ENCODE assay signal across 16 cellular contexts in genomic region chr14:74570696-74571095, GRCh38. TPM values are rescaled to one million over a fixed set of nuclear protein-coding genes. Genes with fewer than 3 reads are reported as not detected.
DNase-seq lines count a peak whose midpoint lies in the region; ATAC-seq, FAIRE-seq and TF ChIP-seq lines count a peak whose summit lies in the region.
"Had no signal": no experiment of that assay in that cellular context is flagged by ENCODE, and none has a peak within 500 bp of the region (broad histone marks: within the 10 kb centered on the region; RNA-seq: fewer than 3 reads in every experiment).

No MANE protein-coding gene starts in this region.

- no peaks in the 10 kb centered on the region for H3K9me1 ChIP-seq in endothelial cell of umbilical vein (replicated peaks; ENCODE audit: control insufficient read depth, extremely low read depth, insufficient read depth, low read length)

- peak overlapping the region; percentile 47 for H4K91ac ChIP-seq in trophoblast cell (ENCODE audit: low read depth, low read length)

- TF ChIP-seq CTCF in endothelial cell of umbilical vein (IDR thresholded peaks at IDR 0.05; ENCODE audit: extremely low read depth in 1 of 2, insufficient read depth in 1 of 2, low read depth in 1 of 2, low read length in 2 of 2): no peak
- TF ChIP-seq CTCF in type B pancreatic cell (conservative IDR thresholded peaks at IDR 0.05): no peak

- H3K79me1 ChIP-seq in trophoblast cell (ENCODE audit: low read length) (peaks cover 42% of the 10 kb centered on the region), mesendoderm (ENCODE audit: low read length) (no peaks in the 10 kb centered on the region)

- H3K4ac ChIP-seq in trophoblast cell (ENCODE audit: low read depth, low read length) (no peak overlapping the region), mesendoderm (ENCODE audit: low read depth, low read length) (no peak overlapping the region)

- H3K23ac ChIP-seq in trophoblast cell (ENCODE audit: low read length): no peak overlapping the region
- no peak overlapping the region for H3K23ac ChIP-seq in mesendoderm (ENCODE audit: low read length)

- H3K9me3 Mint-ChIP-seq in type B pancreatic cell: no peaks in the 10 kb centered on the region
- H3K9me3 Mint-ChIP-seq: activated naive CD8-positive, alpha-beta T cell treated with anti-CD3 and anti-CD28 coated beads, Interleukin-2, amount 10 ng/mL, durations not matched to agents 7 days and 5 days; CD14-positive monocyte; nephron progenitor cell had no signal

- H2BK15ac ChIP-seq in mesendoderm (replicated peaks; ENCODE audit: low read depth): no peak overlapping the region

- H3K9me3 ChIP-seq in endothelial cell of umbilical vein (replicated peaks; ENCODE audit: control insufficient read depth, insufficient read depth, low read length) (no peaks in the 10 kb centered on the region), trophoblast cell (ENCODE audit: insufficient read depth, low read depth, low read length) (no peaks in the 10 kb centered on the region)

- H3K18ac ChIP-seq in trophoblast cell (ENCODE audit: low read length): no peak overlapping the region
- no peak overlapping the region for H3K18ac ChIP-seq in mesendoderm (ENCODE audit: low read length)

- POLR2A ChIA-PET in endothelial cell of umbilical vein (lab: Charles Lee): no interaction called here

- peak; percentile 42 for DNase-seq in RPMI7951 (ENCODE audit: low read depth)
- DNase-seq in endothelial cell of umbilical vein (ENCODE audit: low read depth, low spot score): no peak
- DNase-seq in trophoblast cell: peak; percentile 68 to 79
- DNase-seq in type B pancreatic cell (ENCODE audit: extremely low spot score, unreplicated experiment): no peak
- DNase-seq in mesendoderm: no peak
- no peak for DNase-seq in midbrain (lab: John Stamatoyannopoulos, UW)
- DNase-seq: activated CD4-positive, alpha-beta T cell treated with anti-CD3 and anti-CD28 coated beads for 36 hours; activated naive CD8-positive, alpha-beta T cell treated with anti-CD3 and anti-CD28 coated beads, Interleukin-2, amount 10 ng/mL, durations not matched to agents 7 days and 5 days; DMS79 treated with DMSO at 0.1 percent for 48 hours; NCI-H1930; NCI-H524 treated with DMSO at 0.1 percent for 48 hours; nephron progenitor cell; stimulated activated naive CD4-positive, alpha-beta T cell treated with Interleukin-2 at 50 U/mL for 16 hours had no signal

- ATAC-seq in GM18511 (IDR thresholded peaks at IDR 0.05; ENCODE audit: unreplicated experiment) (no peak), HG02840 (IDR thresholded peaks at IDR 0.05; ENCODE audit: low FRiP score, unreplicated experiment) (no peak)
- ATAC-seq: activated CD4-positive, alpha-beta T cell treated with anti-CD3 and anti-CD28 coated beads for 36 hours had no signal

- dilution Hi-C loops in endothelial cell of umbilical vein (cut with MboI; ENCODE audit: extremely low pct_ligation_motif_present, low sequenced_read_pairs): no loop called here

- peaks cover 3% of the 10 kb centered on the region for H3K27me3 Mint-ChIP-seq in type B pancreatic cell

- H2AFZ ChIP-seq in endothelial cell of umbilical vein (ENCODE audit: low read depth, low read length) (no peak overlapping the region), trophoblast cell (ENCODE audit: insufficient read depth, low read length, poor library complexity) (no peak overlapping the region)

- FAIRE-seq in endothelial cell of umbilical vein (lab: Jason Lieb, UNC): no peak

- H2BK120ac ChIP-seq in trophoblast cell (ENCODE audit: insufficient read depth, low read length, poor library complexity) (peak overlapping the region; percentile 9), mesendoderm (ENCODE audit: low read depth, low read length) (no peak overlapping the region)

- H3K4me1 ChIP-seq in endothelial cell of umbilical vein (ENCODE audit: control insufficient read depth, extremely low read depth, insufficient read depth, low read length) (peaks cover 55% of the 10 kb centered on the region), trophoblast cell (ENCODE audit: control insufficient read depth in 1 of 2, insufficient read depth in 2 of 2, low read length in 2 of 2) (peaks cover 39 to 44% of the 10 kb centered on the region in 2 experiments), mesendoderm (ENCODE audit: control insufficient read depth, low read depth, low read length) (no peaks in the 10 kb centered on the region)

- H3K79me2 ChIP-seq in endothelial cell of umbilical vein (ENCODE audit: control insufficient read depth, insufficient read depth, low read length) (peaks cover 83% of the 10 kb centered on the region), trophoblast cell (ENCODE audit: control insufficient read depth, insufficient read depth, low read length, poor library complexity) (peaks cover 3% of the 10 kb centered on the region), mesendoderm (ENCODE audit: control insufficient read depth, insufficient read depth, low read length) (no peaks in the 10 kb centered on the region)

- H3K9ac ChIP-seq in endothelial cell of umbilical vein (replicated peaks; ENCODE audit: extremely low read depth, insufficient read depth, low read length) (peak overlapping the region; percentile 6), trophoblast cell (ENCODE audit: low read length) (no peak overlapping the region), mesendoderm (ENCODE audit: low read length) (no peak overlapping the region)

- peak overlapping the region; percentile 32 for H2BK12ac ChIP-seq in trophoblast cell (ENCODE audit: low read length)

- H3K4me3 Mint-ChIP-seq in type B pancreatic cell: no peak overlapping the region
- H3K4me3 Mint-ChIP-seq: activated CD4-positive, alpha-beta T cell treated with anti-CD3 and anti-CD28 coated beads for 36 hours; activated naive CD8-positive, alpha-beta T cell treated with anti-CD3 and anti-CD28 coated beads, Interleukin-2, amount 10 ng/mL, durations not matched to agents 7 days and 5 days; nephron progenitor cell had no signal

- H3K27me3 ChIP-seq in endothelial cell of umbilical vein (ENCODE audit: control insufficient read depth in 2 of 2, insufficient read depth in 2 of 2, low read length in 2 of 2) (no peaks in the 10 kb centered on the region), trophoblast cell (ENCODE audit: insufficient read depth, low read length) (no peaks in the 10 kb centered on the region), mesendoderm (ENCODE audit: insufficient read depth, low read length, poor library complexity) (no peaks in the 10 kb centered on the region)

- no peak overlapping the region for H3K14ac ChIP-seq in trophoblast cell (ENCODE audit: low read length)

- peaks cover 48% of the 10 kb centered on the region for H3K4me1 Mint-ChIP-seq in type B pancreatic cell (ENCODE audit: unreplicated experiment)

- no peak overlapping the region for H3K56ac ChIP-seq in mesendoderm (ENCODE audit: low read length)

- WGBS in trophoblast cell (ENCODE audit: extremely low coverage, insufficient coverage, insufficient read length): no CpG with 5 or more reads among the region's 5 CpGs
- WGBS in mesendoderm (ENCODE audit: extremely low coverage, insufficient coverage, low lambda C conversion rate): no CpG with 5 or more reads among the region's 5 CpGs

- H3K4me3 ChIP-seq in endothelial cell of umbilical vein (replicated peaks in 1 of 3; ENCODE audit: insufficient read depth in 1 of 3, low read depth in 1 of 3, low read length in 3 of 3) (no peak overlapping the region), trophoblast cell (ENCODE audit: low read depth, low read length) (no peak overlapping the region), mesendoderm (ENCODE audit: low read length) (no peak overlapping the region)

- no TSS peak for BruUV-seq in endothelial cell of umbilical vein (replicated peaks; lab: Mats Ljungman, UMichigan)

- H3K4me2 ChIP-seq in endothelial cell of umbilical vein (ENCODE audit: insufficient read depth, low read length): peak overlapping the region; percentile 12
- H3K4me2 ChIP-seq in trophoblast cell (ENCODE audit: low read length): no peak overlapping the region
- no peak overlapping the region for H3K4me2 ChIP-seq in mesendoderm (ENCODE audit: low read length)

- no peak overlapping the region for H2AK5ac ChIP-seq in trophoblast cell (ENCODE audit: low read length)
- no peak overlapping the region for H2AK5ac ChIP-seq in mesendoderm (ENCODE audit: low read length)

- H4K8ac ChIP-seq in trophoblast cell (ENCODE audit: low read depth, low read length) (no peak overlapping the region), mesendoderm (ENCODE audit: low read depth, low read length) (no peak overlapping the region)

- H4K5ac ChIP-seq in mesendoderm (ENCODE audit: low read length): no peak overlapping the region

- no peak overlapping the region for H4K12ac ChIP-seq in trophoblast cell (ENCODE audit: low read depth, low read length)

- CTCF ChIA-PET in endothelial cell of umbilical vein (lab: Charles Lee): interaction anchor here (1.0 kb wide), 1 partner anchor 38 kb away, joined by 3 read pairs; no protein-coding TSS in a partner anchor

- no peaks in the 10 kb centered on the region for H3K36me3 Mint-ChIP-seq in type B pancreatic cell
- H3K36me3 Mint-ChIP-seq: activated naive CD8-positive, alpha-beta T cell treated with anti-CD3 and anti-CD28 coated beads, Interleukin-2, amount 10 ng/mL, durations not matched to agents 7 days and 5 days; CD14-positive monocyte had no signal

- H2BK5ac ChIP-seq in trophoblast cell (ENCODE audit: low read depth, low read length, poor library complexity) (peak overlapping the region; percentile 16), mesendoderm (ENCODE audit: low read length) (no peak overlapping the region)

- intact Hi-C loops in endothelial cell of umbilical vein (cut with micrococcal nuclease): loop anchor here (5.0 kb wide), 1 partner anchor 78 kb away; the partner anchor contains the start of genes ISCA2 and NPC2

- no peak for TF ChIP-seq POLR2A in endothelial cell of umbilical vein (IDR thresholded peaks at IDR 0.05; ENCODE audit: low read depth, low read length)

- H3K36me3 ChIP-seq in endothelial cell of umbilical vein (ENCODE audit: control insufficient read depth in 2 of 2, extremely low read depth in 1 of 2, insufficient read depth in 2 of 2, low read length in 2 of 2): peaks cover 12 to 13% of the 10 kb centered on the region in 2 experiments
- no peaks in the 10 kb centered on the region for H3K36me3 ChIP-seq in trophoblast cell (ENCODE audit: control insufficient read depth in 1 of 2, insufficient read depth in 2 of 2, low read length in 2 of 2)
- no peaks in the 10 kb centered on the region for H3K36me3 ChIP-seq in mesendoderm (ENCODE audit: control insufficient read depth, insufficient read depth, low read length)

- peak overlapping the region; percentile 92 for H3K27ac ChIP-seq in endothelial cell of umbilical vein (ENCODE audit: insufficient read depth, low read depth, low read length)
- peak overlapping the region; percentile 7 for H3K27ac ChIP-seq in trophoblast cell (ENCODE audit: low read depth, low read length)
- no peak overlapping the region for H3K27ac ChIP-seq in mesendoderm (ENCODE audit: low read depth, low read length)

- H3K27ac Mint-ChIP-seq in type B pancreatic cell: peak overlapping the region; percentile 88
- H3K27ac Mint-ChIP-seq: activated CD4-positive, alpha-beta T cell treated with anti-CD3 and anti-CD28 coated beads for 36 hours; activated naive CD8-positive, alpha-beta T cell treated with anti-CD3 and anti-CD28 coated beads, Interleukin-2, amount 10 ng/mL, durations not matched to agents 7 days and 5 days; nephron progenitor cell had no signal

- no peaks in the 10 kb centered on the region for H4K20me1 ChIP-seq in endothelial cell of umbilical vein (replicated peaks; ENCODE audit: control insufficient read depth, extremely low read depth, insufficient read depth, low read length)

RNA-seq across cellular contexts. Expression of gene LTBP2, which starts 41.3 kb away (rescaled TPM):
- total RNA-seq in RPMI7951 (2014; rRNA removed; shearing (Covaris generic)): 22.8 and 26.0 TPM in 2 replicates
- total RNA-seq in endothelial cell of umbilical vein: 264 and 268 TPM in 2 replicates
- 208 and 209 TPM in 2 replicates for polyA plus RNA-seq in endothelial cell of umbilical vein
- 182 and 200 TPM in 2 replicates for polyA plus RNA-seq in endothelial cell of umbilical vein (2011; cell fraction: cytosol; rRNA removed)
- 302 and 337 TPM in 2 replicates for polyA plus RNA-seq in endothelial cell of umbilical vein (2011; cell fraction: nucleus; rRNA removed)
- 319 and 426 TPM in 2 replicates for polyA plus RNA-seq in endothelial cell of umbilical vein (2012)
- 357 and 369 TPM in 2 replicates for polyA minus RNA-seq in endothelial cell of umbilical vein
- polyA minus RNA-seq in endothelial cell of umbilical vein (2011; cell fraction: cytosol; rRNA and poly(A)+ RNA removed): not detected
- 150 and 213 TPM in 2 replicates for polyA minus RNA-seq in endothelial cell of umbilical vein (2011; cell fraction: nucleus; rRNA and poly(A)+ RNA removed)
- 3.7 and 4.1 TPM in 2 replicates for polyA plus RNA-seq in trophoblast cell (2013)
- total RNA-seq in type B pancreatic cell (ENCODE audit: low replicate concordance): 1.1 and 2.4 TPM in 2 replicates
- 0.13 TPM for polyA plus RNA-seq in mesendoderm (2013, experiment 1 of 2)
- polyA plus RNA-seq in mesendoderm (2013, experiment 2 of 2): 0.13 TPM

Comparison
In these comparisons a context has a peak if more than half of its experiments do, and no peak if none do; other contexts are left out.
1. DNase-seq: peak in RPMI7951 (single experiment) and trophoblast cell (2 of 2); none in endothelial cell of umbilical vein (single experiment), type B pancreatic cell (single experiment), mesendoderm (single experiment) and midbrain (single experiment).